25 cellular contexts compared by ENCODE assay signal in the genomic region with DNA sequence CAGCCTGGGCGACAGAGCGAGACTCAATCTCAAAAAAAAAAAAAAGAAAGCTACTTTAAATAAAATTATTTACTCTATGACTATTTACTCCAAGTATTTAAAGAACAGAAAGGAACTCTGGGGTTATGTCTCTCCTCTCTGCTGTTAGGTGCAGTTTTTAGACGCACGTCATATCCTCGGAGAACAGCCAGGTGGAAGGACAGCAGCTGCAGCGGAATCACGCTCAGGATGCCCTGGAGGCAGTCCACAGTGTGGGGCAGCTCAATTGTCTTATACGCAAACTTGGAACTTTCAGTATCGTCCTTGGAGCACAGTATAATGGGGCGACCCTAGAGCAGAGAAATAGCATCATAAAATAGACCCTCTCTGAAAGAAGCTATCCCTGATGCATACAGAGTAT. TPM values are rescaled to one million over a fixed set of nuclear protein-coding genes. Genes with fewer than 3 reads are reported as not detected.
DNase-seq lines count a peak whose midpoint lies in the region; ATAC-seq and TF ChIP-seq lines count a peak whose summit lies in the region.
"Had no signal": no experiment of that assay in that cellular context is flagged by ENCODE, and none has a peak within 500 bp of the region (broad histone marks: within the 10 kb centered on the region; RNA-seq: fewer than 3 reads in every experiment).

No MANE protein-coding gene starts in this region.

- H3K79me2 ChIP-seq in MM.1S (ENCODE audit: low read length) = no peaks in the 10 kb centered on the region

- CTCF ChIA-PET in activated CD8-positive, alpha-beta T cell treated with anti-CD3 and anti-CD28 coated beads for 36 hours (lab: Charles Lee) = interaction anchor here (1.6 to 2.3 kb wide), 2 partner anchors 8 to 14 kb away, joined by 4 to 9 read pairs; no protein-coding TSS in a partner anchor

- no peak for TF ChIP-seq POLR2A in lower leg skin (IDR thresholded peaks at IDR 0.05)

- POLR2A ChIA-PET in activated CD8-positive, alpha-beta T cell treated with anti-CD3 and anti-CD28 coated beads for 36 hours (lab: Charles Lee) = no interaction called here

- H3K27me3 Mint-ChIP-seq in activated CD8-positive, alpha-beta T cell treated with anti-CD3 and anti-CD28 coated beads for 36 hours = peaks cover 4% of the 10 kb centered on the region

- peaks cover 2% of the 10 kb centered on the region for H3K4me1 Mint-ChIP-seq in activated CD8-positive, alpha-beta T cell treated with anti-CD3 and anti-CD28 coated beads for 36 hours (ENCODE audit: low read depth)
- H3K4me1 Mint-ChIP-seq: CD14-positive monocyte; CD8-positive, alpha-beta memory T cell had no signal

- TF ChIP-seq CTCF in MM.1S (IDR thresholded peaks at IDR 0.05; ENCODE audit: low read length) = no peak
- TF ChIP-seq CTCF in VCaP (conservative IDR thresholded peaks at IDR 0.05) = peak; percentile 36; the same call in 1 of the 2 replicates
- no peak for TF ChIP-seq CTCF in omental fat pad (IDR thresholded peaks at IDR 0.05)
- no peak for TF ChIP-seq CTCF in activated CD8-positive, alpha-beta T cell treated with anti-CD3 and anti-CD28 coated beads for 36 hours (IDR thresholded peaks at IDR 0.05)
- TF ChIP-seq CTCF in lower leg skin (IDR thresholded peaks at IDR 0.05) = no peak

- peak overlapping the region; percentile 21; the same call in 1 of the 2 replicates for H3K4me2 ChIP-seq in MM.1S (ENCODE audit: low read depth, low read length)
- H3K4me2 ChIP-seq: A549; BLaER1 treated with 17β-estradiol and CSF1 and Interleukin-3, amounts not matched to agents 10 nM and 100 nM had no signal

- H3K4me1 ChIP-seq in MM.1S (ENCODE audit: low read length) = no peaks in the 10 kb centered on the region
- H3K4me1 ChIP-seq: A549 had no signal

- intact Hi-C loops in activated CD8-positive, alpha-beta T cell treated with anti-CD3 and anti-CD28 coated beads for 36 hours (cut with micrococcal nuclease) = no loop called here
- intact Hi-C loops in lower leg skin (cut with DNase I; ENCODE audit: low total_unique reads) = no loop called here

- H3K27me3 ChIP-seq in MM.1S (replicated peaks; ENCODE audit: insufficient read depth, low read length) = peaks cover 50% of the 10 kb centered on the region
- H3K27me3 ChIP-seq: BLaER1 treated with 17β-estradiol and CSF1 and Interleukin-3, amounts not matched to agents 10 nM and 100 nM had no signal

- no peak overlapping the region for H3K4me3 Mint-ChIP-seq in activated CD8-positive, alpha-beta T cell treated with anti-CD3 and anti-CD28 coated beads for 36 hours
- H3K4me3 Mint-ChIP-seq: CD14-positive monocyte; CD4-positive, alpha-beta T cell; CD8-positive, alpha-beta memory T cell had no signal

- no peak overlapping the region for H2AFZ ChIP-seq in MM.1S (ENCODE audit: low read length)
- H2AFZ ChIP-seq: GM23248 had no signal

- 86 to 92% methylated on average over 10 of the region's 10 CpGs for WGBS in lower leg skin, 2 donors

- ATAC-seq in omental fat pad (ENCODE audit: low FRiP score) = no peak
- no peak for ATAC-seq in activated CD8-positive, alpha-beta T cell treated with anti-CD3 and anti-CD28 coated beads for 36 hours
- ATAC-seq: A549, GM12878 had no signal

- H3K9me2 ChIP-seq in MM.1S (replicated peaks; ENCODE audit: insufficient read depth, low read length) = no peaks in the 10 kb centered on the region

- H3K27ac ChIP-seq in MM.1S (ENCODE audit: low read length) (no peak overlapping the region), VCaP (peak overlapping the region; percentile 58)
- H3K27ac ChIP-seq: A549; BLaER1 treated with 17β-estradiol and CSF1 and Interleukin-3, amounts not matched to agents 10 nM and 100 nM; GM23248 had no signal

- no peaks in the 10 kb centered on the region for H3F3A ChIP-seq in MM.1S (ENCODE audit: insufficient read depth, low read length)

- no peak overlapping the region for H3K27ac Mint-ChIP-seq in activated CD8-positive, alpha-beta T cell treated with anti-CD3 and anti-CD28 coated beads for 36 hours
- H3K27ac Mint-ChIP-seq: CD14-positive monocyte; CD4-positive, alpha-beta T cell had no signal

- no peaks in the 10 kb centered on the region for H3K36me3 ChIP-seq in MM.1S (replicated peaks; ENCODE audit: insufficient read depth, low read length)
- H3K36me3 ChIP-seq: BE2C; BLaER1 treated with 17β-estradiol and CSF1 and Interleukin-3, amounts not matched to agents 10 nM and 100 nM had no signal

- no peaks in the 10 kb centered on the region for H3K9me3 Mint-ChIP-seq in activated CD8-positive, alpha-beta T cell treated with anti-CD3 and anti-CD28 coated beads for 36 hours
- H3K9me3 Mint-ChIP-seq: CD4-positive, alpha-beta T cell; CD8-positive, alpha-beta memory T cell had no signal

- no peaks in the 10 kb centered on the region for H4K20me1 ChIP-seq in MM.1S (ENCODE audit: insufficient read depth, low read length)
- H4K20me1 ChIP-seq: BLaER1 treated with 17β-estradiol and CSF1 and Interleukin-3, amounts not matched to agents 10 nM and 100 nM had no signal

- no peaks in the 10 kb centered on the region for H3K36me3 Mint-ChIP-seq in activated CD8-positive, alpha-beta T cell treated with anti-CD3 and anti-CD28 coated beads for 36 hours (ENCODE audit: low read depth)
- H3K36me3 Mint-ChIP-seq: CD14-positive monocyte; CD8-positive, alpha-beta memory T cell had no signal

- no peaks in the 10 kb centered on the region for H3K9me3 ChIP-seq in MM.1S (replicated peaks; ENCODE audit: insufficient read depth, low read length)
- H3K9me3 ChIP-seq: A549; BE2C; BLaER1 treated with 17β-estradiol and CSF1 and Interleukin-3, amounts not matched to agents 10 nM and 100 nM had no signal

- H3K4me3 ChIP-seq in MM.1S (ENCODE audit: low read length) (no peak overlapping the region), lower leg skin (ENCODE audit: low read depth, poor library complexity, severe bottlenecking) (no peak overlapping the region)
- H3K4me3 ChIP-seq: A549; BLaER1 treated with 17β-estradiol and CSF1 and Interleukin-3, amounts not matched to agents 10 nM and 100 nM; GM12878; GM23248 had no signal

- no peak for DNase-seq in MM.1S
- peak; percentile 7 for DNase-seq in NCI-H146 treated with DMSO at 0.1 percent for 48 hours (lab: John Stamatoyannopoulos, UW; ENCODE audit: unreplicated experiment)
- DNase-seq in omental fat pad (ENCODE audit: low spot score) = peak; percentile 9
- no peak for DNase-seq in activated naive CD4-positive, alpha-beta T cell treated with Interleukin-2 at 50 U/mL for 16 hours
- DNase-seq in activated CD8-positive, alpha-beta T cell treated with anti-CD3 and anti-CD28 coated beads for 36 hours = no peak
- no peak for DNase-seq in SK-N-DZ (ENCODE audit: low spot score)
- DNase-seq in lower leg skin (ENCODE audit: low spot score in 2 of 2) = no peak
- DNase-seq: 8988T; ACHN; AML-193; BE2C; CD4-positive, alpha-beta T cell; CD8-positive, alpha-beta memory T cell; DMS 273 treated with DMSO at 0.1 percent for 48 hours; DMS79; EL; GDM1; GM23248; H7; HCEC 1CT had no signal

- H3K9ac ChIP-seq in MM.1S (ENCODE audit: low read length) = no peak overlapping the region
- H3K9ac ChIP-seq: BLaER1 treated with 17β-estradiol and CSF1 and Interleukin-3, amounts not matched to agents 10 nM and 100 nM; GM23248 had no signal

RNA-seq across cellular contexts. Expression of gene MAPK9, which starts 10.4 kb away (rescaled TPM):
- total RNA-seq in omental fat pad (10 to 100 TPM; 18.6 to 31.6 (median 29.6) TPM), lower leg skin (10 to 100 TPM; 10.4 to 18.4 (median 15.4) TPM)
- 10 to 100 TPM; 31.8 to 33.2 TPM for total RNA-seq in activated CD8-positive, alpha-beta T cell treated with anti-CD3 and anti-CD28 coated beads for 36 hours
- 23.9 and 27.6 TPM in 2 replicates for polyA plus RNA-seq in SK-N-DZ (2014; cell fraction: cytosol; rRNA removed)
- polyA plus RNA-seq in SK-N-DZ (2014; cell fraction: nucleus; rRNA removed) = 28.9 and 45.1 TPM in 2 replicates

RNA-seq across cellular contexts. Expression of gene GFPT2, which starts 50.9 kb away (rescaled TPM):
- total RNA-seq in omental fat pad (100 to 1,000 TPM in 2 of 4 donors, 10 to 100 TPM in 2; 42.3 to 553 (median 270) TPM), lower leg skin (1 to 10 TPM; 2.5 to 8.4 (median 3.8) TPM)
- total RNA-seq in activated CD8-positive, alpha-beta T cell treated with anti-CD3 and anti-CD28 coated beads for 36 hours = not detected
- polyA plus RNA-seq in SK-N-DZ (2014; cell fraction: cytosol; rRNA removed) = 5.1 and 6.3 TPM in 2 replicates
- polyA plus RNA-seq in SK-N-DZ (2014; cell fraction: nucleus; rRNA removed) = 5.5 and 19.4 TPM in 2 replicates
- polyA plus RNA-seq: CD14-positive monocyte had no signal

Comparison
In these comparisons a context has a peak if more than half of its experiments do, and no peak if none do; other contexts are left out.
1. DNase-seq: peak in NCI-H146 treated with DMSO at 0.1 percent for 48 hours (single experiment) and omental fat pad (single experiment); none in MM.1S (single experiment), activated naive CD4-positive, alpha-beta T cell treated with Interleukin-2 at 50 U/mL for 16 hours (single experiment), activated CD8-positive, alpha-beta T cell treated with anti-CD3 and anti-CD28 coated beads for 36 hours (single experiment), SK-N-DZ (single experiment) and lower leg skin (0 of 2).
2. RNA of gene GFPT2, which starts 50.9 kb away (total RNA-seq): 42.3 to 553 TPM in omental fat pad; 2.5 to 8.4 TPM in lower leg skin and not detected in activated CD8-positive, alpha-beta T cell treated with anti-CD3 and anti-CD28 coated beads for 36 hours; every median in the first group is over 4 times any median in the second.